In genomic region chrX:112555831-112556230, GRCh38 we compare ENCODE assay signal across 30 cellular contexts.
"Had no signal": no experiment of that assay in that cellular context is flagged by ENCODE, and none has a peak within 500 bp of the region (broad histone marks: within the 10 kb centered on the region; RNA-seq: fewer than 3 reads in every experiment).

No MANE protein-coding gene starts in this region.

- ATAC-seq: effector memory CD8-positive, alpha-beta T cell; esophagus mucosa; foreskin keratinocyte; gastrocnemius medialis; gastroesophageal sphincter; heart left ventricle; heart right ventricle had no signal

- FAIRE-seq: colon, endometrium, endothelial cell of umbilical vein, frontal cortex had no signal

- H3K36me3 ChIP-seq: colonic mucosa, esophagus muscularis mucosa, esophagus squamous epithelium, gastrocnemius medialis, gastroesophageal sphincter, heart left ventricle, heart right ventricle had no signal

- H3K27ac Mint-ChIP-seq: dendritic cell treated with granulocyte-macrophage colony-stimulating factor and Interleukin-4, amounts not matched to agents 40 ng/mL and 50 ng/mL, for 4 days; effector memory CD8-positive, alpha-beta T cell; endodermal cell had no signal

- H3K79me2 ChIP-seq: hepatocyte had no signal

- DNase-seq: colonic mucosa; cortex of kidney; dermis blood vessel endothelial cell; dorsolateral prefrontal cortex; effector CD4-positive, alpha-beta T cell; effector CD8-positive, alpha-beta T cell; effector memory CD4-positive, alpha-beta T cell; effector memory CD8-positive, alpha-beta T cell; endodermal cell; erythroblast; esophagus squamous epithelium; foreskin fibroblast; foreskin keratinocyte; foreskin melanocyte; gastrocnemius medialis; glutamatergic neuron; head of caudate nucleus; heart left ventricle; heart right ventricle had no signal

- H3K27me3 ChIP-seq: colonic mucosa, esophagus muscularis mucosa, esophagus squamous epithelium, foreskin keratinocyte, gastroesophageal sphincter, hepatocyte had no signal

- H2AFZ ChIP-seq: hepatocyte had no signal

- H3K27ac ChIP-seq: colonic mucosa, coronary artery, dorsolateral prefrontal cortex, epithelial cell of prostate, esophagus muscularis mucosa, esophagus squamous epithelium, foreskin keratinocyte, gastrocnemius medialis, gastroesophageal sphincter, heart left ventricle, heart right ventricle, hepatocyte had no signal

- H3K4me2 ChIP-seq: hepatocyte had no signal

- H3K27me3 Mint-ChIP-seq: dendritic cell treated with granulocyte-macrophage colony-stimulating factor and Interleukin-4, amounts not matched to agents 40 ng/mL and 50 ng/mL, for 4 days; effector memory CD8-positive, alpha-beta T cell had no signal

- H3K4me1 ChIP-seq: colonic mucosa, esophagus muscularis mucosa, esophagus squamous epithelium, foreskin keratinocyte, gastrocnemius medialis, gastroesophageal sphincter, heart left ventricle, heart right ventricle had no signal

- H3K9me3 ChIP-seq: colonic mucosa, esophagus muscularis mucosa, esophagus squamous epithelium, gastrocnemius medialis, gastroesophageal sphincter, heart left ventricle, heart right ventricle had no signal

- H3K4me3 ChIP-seq: colonic mucosa, coronary artery, dorsolateral prefrontal cortex, esophagus muscularis mucosa, esophagus squamous epithelium, gastrocnemius medialis, gastroesophageal sphincter, heart left ventricle, heart right ventricle, hepatocyte had no signal

- H3K4me3 Mint-ChIP-seq: dendritic cell treated with granulocyte-macrophage colony-stimulating factor and Interleukin-4, amounts not matched to agents 40 ng/mL and 50 ng/mL, for 4 days; effector memory CD8-positive, alpha-beta T cell; endodermal cell had no signal
